Comparison of ENCODE assay signal across 8 cellular contexts in genomic region chrX:46573896-46574336, GRCh38. TPM values are rescaled to one million over a fixed set of nuclear protein-coding genes. Genes with fewer than 3 reads are reported as not detected.
DNase-seq lines count a peak whose midpoint lies in the region; ATAC-seq and TF ChIP-seq lines count a peak whose summit lies in the region.

No MANE protein-coding gene starts in this region.

- H3K4me3 ChIP-seq in BE2C (ENCODE audit: low read depth, low read length) (peak overlapping the region; percentile 57), HUES64 (ENCODE audit: low read length) (peak overlapping the region; percentile 72), SU-DHL-6 (ENCODE audit: insufficient read depth, low read length, poor library complexity, severe bottlenecking) (peak overlapping the region; percentile 71)

- H3K79me2 ChIP-seq in SU-DHL-6 (ENCODE audit: insufficient read depth, low read length) = no peaks in the 10 kb centered on the region

- H3K9ac ChIP-seq in HUES64 (ENCODE audit: low read depth, low read length) (peak overlapping the region; percentile 66), SU-DHL-6 (ENCODE audit: low read length) (peak overlapping the region; percentile 67)

- no peak for TF ChIP-seq CTCF in BE2C (IDR thresholded peaks at IDR 0.05; ENCODE audit: low read depth, low read length)
- no peak for TF ChIP-seq CTCF in SU-DHL-6 (IDR thresholded peaks at IDR 0.05; ENCODE audit: insufficient read depth, low read length, poor library complexity, severe bottlenecking)

- peaks cover 11% of the 10 kb centered on the region; the same call in 1 of the 2 replicates for H3F3A ChIP-seq in SU-DHL-6 (ENCODE audit: insufficient read depth)

- H3K36me3 ChIP-seq in BE2C = no peaks in the 10 kb centered on the region
- H3K36me3 ChIP-seq in HUES64 (ENCODE audit: insufficient read depth, low read length) = no peaks in the 10 kb centered on the region
- H3K36me3 ChIP-seq in SU-DHL-6 (ENCODE audit: low read length) = no peaks in the 10 kb centered on the region

- H3K27me3 ChIP-seq in BE2C = peaks cover 24% of the 10 kb centered on the region
- H3K27me3 ChIP-seq in HUES64 (ENCODE audit: insufficient read depth, low read length) = peaks cover 14% of the 10 kb centered on the region; the same call in 1 of the 2 replicates
- H3K27me3 ChIP-seq in SU-DHL-6 (ENCODE audit: low read length) = no peaks in the 10 kb centered on the region

- H2AFZ ChIP-seq in SU-DHL-6 (ENCODE audit: low read depth, low read length, severe bottlenecking) = peak overlapping the region; percentile 77

- peak overlapping the region; percentile 73 for H3K4me2 ChIP-seq in SU-DHL-6 (ENCODE audit: low read depth, low read length, poor library complexity, severe bottlenecking)

- no peaks in the 10 kb centered on the region for H3K9me2 ChIP-seq in SU-DHL-6 (replicated peaks; ENCODE audit: insufficient read depth, low read length)

- H4K20me1 ChIP-seq in SU-DHL-6 (ENCODE audit: low read depth, low read length) = no peaks in the 10 kb centered on the region

- WGBS in HUES64 = under 1% methylated on average over 52 of the region's 52 CpGs

- ATAC-seq in GM19397 (IDR thresholded peaks at IDR 0.05; ENCODE audit: unreplicated experiment) (peak; percentile 41), HG03342 (IDR thresholded peaks at IDR 0.05; ENCODE audit: unreplicated experiment) (no peak)

- H3K9me3 ChIP-seq in BE2C (no peaks in the 10 kb centered on the region), HUES64 (ENCODE audit: insufficient read depth, low read depth, low read length) (no peaks in the 10 kb centered on the region), SU-DHL-6 (ENCODE audit: insufficient read depth, low read length) (no peaks in the 10 kb centered on the region)

- H3K4me1 ChIP-seq in BE2C (no peaks in the 10 kb centered on the region), HUES64 (ENCODE audit: insufficient read depth, low read length) (peaks cover 13% of the 10 kb centered on the region; the same call in 1 of the 2 replicates)

- peak; percentile 47 for DNase-seq in BE2C
- DNase-seq in astrocyte of the hippocampus (ENCODE audit: low read depth, low spot score) = peak; percentile 61
- DNase-seq in iPS-NIHi7 (ENCODE audit: extremely low spot score) = peak; percentile 51
- peak; percentile 51 to 59 for DNase-seq in stimulated activated CD4-positive, alpha-beta T cell treated with anti-CD3 and anti-CD28 coated beads, Interleukin-2, amount 100 ng/mL, for 24 hours

- H3K27ac ChIP-seq in HUES64 (ENCODE audit: low read depth, low read length) = peak overlapping the region; percentile 64; the same call in 1 of the 2 replicates
- H3K27ac ChIP-seq in SU-DHL-6 (ENCODE audit: low read depth, low read length) = peak overlapping the region; percentile 31; the same call in 1 of the 2 replicates

RNA-seq across cellular contexts. Expression of gene CHST7, which starts 0.4 kb away (rescaled TPM):
- polyA plus RNA-seq in BE2C (2012; ENCODE audit: insufficient read depth, insufficient read length, low read depth) = not detected
- polyA plus RNA-seq in HUES64 (2013, experiment 1 of 2) = 11.5 TPM
- 9.5 TPM for polyA plus RNA-seq in HUES64 (2013, experiment 2 of 2)

RNA-seq across cellular contexts. Expression of gene ZNF674, which starts 28.7 kb away (rescaled TPM):
- polyA plus RNA-seq in BE2C (2012; ENCODE audit: insufficient read depth, insufficient read length, low read depth) = 1.7 TPM
- polyA plus RNA-seq in HUES64 (2013, experiment 1 of 2) = 2.7 TPM
- polyA plus RNA-seq in HUES64 (2013, experiment 2 of 2) = 2.9 TPM
